Comparison of ENCODE assay signal across 8 cellular contexts in the genomic region with DNA sequence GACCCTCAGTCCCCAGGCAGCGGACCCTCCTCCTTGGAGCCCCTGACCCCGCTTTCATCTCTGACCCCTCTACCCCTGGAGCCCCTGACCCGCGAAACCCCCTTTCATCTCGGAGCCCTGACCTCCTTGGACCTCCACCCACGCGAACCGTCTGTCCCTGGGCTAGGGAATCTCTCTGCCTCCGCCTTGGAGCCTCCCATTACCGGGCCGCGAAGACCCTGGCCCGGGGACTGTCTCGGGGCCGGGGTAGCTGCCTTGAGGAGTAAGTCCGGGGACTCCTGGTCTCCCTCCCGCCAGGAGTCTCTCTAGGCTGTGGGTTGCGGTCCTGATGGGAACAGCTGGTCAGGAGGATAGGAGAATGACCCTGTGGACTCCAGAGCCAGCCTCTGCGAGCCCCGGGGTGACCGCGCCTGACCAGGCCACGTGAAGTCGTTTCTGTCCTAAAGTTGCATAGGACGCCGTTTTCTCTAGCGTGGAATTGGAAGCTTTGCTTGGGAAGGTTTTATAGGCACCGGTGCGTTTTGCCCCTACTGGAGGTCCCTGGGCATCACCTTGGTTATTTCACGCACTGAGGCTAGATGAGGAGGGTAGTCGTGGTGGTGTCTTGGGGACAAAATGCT. TPM values are rescaled to one million over a fixed set of nuclear protein-coding genes. Genes with fewer than 3 reads are reported as not detected.
DNase-seq lines count a peak whose midpoint lies in the region; ATAC-seq, FAIRE-seq and TF ChIP-seq lines count a peak whose summit lies in the region.

No MANE protein-coding gene starts in this region.

- H3K36me3 ChIP-seq in HAP-1 (replicated peaks) (no peaks in the 10 kb centered on the region), kidney (ENCODE audit: control insufficient read depth in 1 of 2, insufficient read depth in 2 of 2, low read length in 2 of 2) (no peaks in the 10 kb centered on the region), subcutaneous abdominal adipose tissue (ENCODE audit: control insufficient read depth in 5 of 5, insufficient read depth in 5 of 5, low read length in 5 of 5) (no peaks in the 10 kb centered on the region)

- H3K9me3 ChIP-seq in AG04450 (ENCODE audit: control insufficient read depth, insufficient read depth, low read length) (no peaks in the 10 kb centered on the region; the same call in 1 of the 2 replicates), HAP-1 (no peaks in the 10 kb centered on the region), kidney (ENCODE audit: control insufficient read depth in 1 of 2, low read length in 2 of 2) (no peaks in the 10 kb centered on the region), subcutaneous abdominal adipose tissue (ENCODE audit: control insufficient read depth in 5 of 5, low read length in 5 of 5) (no peaks in the 10 kb centered on the region)

- TF ChIP-seq CTCF in AG04450 (IDR thresholded peaks at IDR 0.05; ENCODE audit: low read depth, low read length) (peak; percentile 30; the same call in 1 of the 2 replicates), kidney (IDR thresholded peaks at IDR 0.05; ENCODE audit: borderline replicate concordance, extremely low read depth, insufficient read depth) (no peak), GM10248 (IDR thresholded peaks at IDR 0.05; ENCODE audit: control extremely low read depth, extremely low read depth, low read depth, missing control alignments) (no peak)

- no peak for FAIRE-seq in kidney (lab: Jason Lieb, UNC)

- CTCF ChIA-PET in AG04450 (lab: Charles Lee): interaction anchor here (0.6 to 3.0 kb wide), 4 partner anchors 21 to 159 kb away, joined by 3 to 11 read pairs (median 5); a partner anchor contains a TSS
- CTCF ChIA-PET in GM10248 (lab: Yijun Ruan, JAX): interaction anchor here (0.9 to 6.1 kb wide), 9 partner anchors 11 to 192 kb away, joined by 3 to 28 read pairs (median 8); a partner anchor contains a TSS

- no peaks in the 10 kb centered on the region for H3K9me3 Mint-ChIP-seq in activated naive CD4-positive, alpha-beta T cell treated with anti-CD3 and anti-CD28 coated beads, Interleukin-2, amount 50 U/mL, for 72 hours

- no peak for ATAC-seq in activated naive CD4-positive, alpha-beta T cell treated with anti-CD3 and anti-CD28 coated beads, Interleukin-2, amount 50 U/mL, for 72 hours
- ATAC-seq in HG03196 (IDR thresholded peaks at IDR 0.05; ENCODE audit: unreplicated experiment): no peak

- H3K4me3 ChIP-seq in AG04450 (ENCODE audit: low read depth, low read length): peak overlapping the region; percentile 67
- H3K4me3 ChIP-seq in HAP-1: peak overlapping the region; percentile 94
- H3K4me3 ChIP-seq in kidney (ENCODE audit: low read length in 2 of 2): peak overlapping the region; percentile 63 to 79
- H3K4me3 ChIP-seq in subcutaneous abdominal adipose tissue (ENCODE audit: low read depth in 1 of 5, low read length in 5 of 5): peak overlapping the region; percentile 61 to 89 (median 66)

- intact Hi-C loops in kidney (cut with DNase I): no loop called here

- peak overlapping the region; percentile 84 to 94 for H3K27ac Mint-ChIP-seq in activated naive CD4-positive, alpha-beta T cell treated with anti-CD3 and anti-CD28 coated beads, Interleukin-2, amount 50 U/mL, for 72 hours

- DNase-seq in AG04450 (ENCODE audit: low read depth, low spot score) (no peak), HAP-1 (ENCODE audit: low spot score in 2 of 2) (peak; percentile 25 to 60), kidney (no peak), NCI-H2107 treated with DMSO at 0.1 percent for 48 hours (lab: John Stamatoyannopoulos, UW; ENCODE audit: unreplicated experiment) (no peak), GM10248 (ENCODE audit: extremely low spot score) (no peak)
- no peak for DNase-seq in activated naive CD4-positive, alpha-beta T cell treated with anti-CD3 and anti-CD28 coated beads, Interleukin-2, amount 50 U/mL, for 72 hours (ENCODE audit: low spot score in 2 of 2)

- peaks cover 0 to 5% of the 10 kb centered on the region in 2 donors for H3K36me3 Mint-ChIP-seq in activated naive CD4-positive, alpha-beta T cell treated with anti-CD3 and anti-CD28 coated beads, Interleukin-2, amount 50 U/mL, for 72 hours

- in situ Hi-C loops in HAP-1 (cut with MboI; ENCODE audit: low sequenced_read_pairs): no loop called here

- peaks cover 16% of the 10 kb centered on the region for H3K4me1 ChIP-seq in HAP-1
- H3K4me1 ChIP-seq in kidney (ENCODE audit: control insufficient read depth in 1 of 2, insufficient read depth in 1 of 2, low read depth in 1 of 2, low read length in 2 of 2): peaks cover 12 to 37% of the 10 kb centered on the region in 2 donors
- peaks cover 2 to 62% (median 30%) of the 10 kb centered on the region in 5 donors for H3K4me1 ChIP-seq in subcutaneous abdominal adipose tissue (ENCODE audit: control insufficient read depth in 5 of 5, insufficient read depth in 5 of 5, low read length in 5 of 5)

- peak overlapping the region; percentile 58 to 86 for H3K9ac ChIP-seq in kidney (ENCODE audit: low read length in 2 of 2)
- peak overlapping the region; percentile 63 to 80 (median 64) for H3K9ac ChIP-seq in subcutaneous abdominal adipose tissue (ENCODE audit: low read length in 5 of 5)

- H3K27me3 ChIP-seq in AG04450 (ENCODE audit: control insufficient read depth, insufficient read depth, low read length): peaks cover 3% of the 10 kb centered on the region
- H3K27me3 ChIP-seq in HAP-1 (ENCODE audit: low read depth): no peaks in the 10 kb centered on the region
- peaks cover 0 to 10% (median 5%) of the 10 kb centered on the region in 5 donors for H3K27me3 ChIP-seq in subcutaneous abdominal adipose tissue (ENCODE audit: control insufficient read depth in 5 of 5, insufficient read depth in 4 of 5, low read length in 5 of 5)

- H3K27ac ChIP-seq in AG04450 (ENCODE audit: low read depth, low read length) (no peak overlapping the region), kidney (ENCODE audit: low read depth in 2 of 2, low read length in 2 of 2) (peak overlapping the region; percentile 80 to 88), subcutaneous abdominal adipose tissue (ENCODE audit: low read depth, low read length) (no peak overlapping the region)

- POLR2A ChIA-PET in AG04450 (lab: Yijun Ruan, JAX) (no interaction called here), GM10248 (lab: Yijun Ruan, JAX) (no interaction called here)

RNA-seq across cellular contexts. Expression of a gene that starts 0.8 kb away (rescaled TPM):
- polyA plus RNA-seq in AG04450 (2011; rRNA removed) (46.3 and 47.1 TPM in 2 replicates), kidney (ENCODE audit: insufficient read depth, low read depth, low replicate concordance) (44.9 TPM)
- 43.8 and 50.4 TPM in 2 replicates for polyA minus RNA-seq in AG04450 (2011; rRNA and poly(A)+ RNA removed)
- total RNA-seq in activated naive CD4-positive, alpha-beta T cell treated with anti-CD3 and anti-CD28 coated beads, Interleukin-2, amount 50 U/mL, for 72 hours: 10 to 100 TPM; 21.3 to 38.2 TPM
- 77.7 TPM for total RNA-seq in kidney

Comparison
In these comparisons a context has a peak if more than half of its experiments do, and no peak if none do; other contexts are left out.
1. DNase-seq: peak in HAP-1 (2 of 2); none in AG04450 (single experiment), activated naive CD4-positive, alpha-beta T cell treated with anti-CD3 and anti-CD28 coated beads, Interleukin-2, amount 50 U/mL, for 72 hours (0 of 2), kidney (single experiment), NCI-H2107 treated with DMSO at 0.1 percent for 48 hours (single experiment) and GM10248 (single experiment).
2. H3K27ac ChIP-seq: peak in kidney (2 of 2); none in AG04450 (single experiment) and subcutaneous abdominal adipose tissue (single experiment).
3. Peak in every context shown above with its lines, with median percentiles within 50 percentile points of each other: H3K4me3 ChIP-seq.